8 cellular contexts compared by ENCODE assay signal in the genomic region with DNA sequence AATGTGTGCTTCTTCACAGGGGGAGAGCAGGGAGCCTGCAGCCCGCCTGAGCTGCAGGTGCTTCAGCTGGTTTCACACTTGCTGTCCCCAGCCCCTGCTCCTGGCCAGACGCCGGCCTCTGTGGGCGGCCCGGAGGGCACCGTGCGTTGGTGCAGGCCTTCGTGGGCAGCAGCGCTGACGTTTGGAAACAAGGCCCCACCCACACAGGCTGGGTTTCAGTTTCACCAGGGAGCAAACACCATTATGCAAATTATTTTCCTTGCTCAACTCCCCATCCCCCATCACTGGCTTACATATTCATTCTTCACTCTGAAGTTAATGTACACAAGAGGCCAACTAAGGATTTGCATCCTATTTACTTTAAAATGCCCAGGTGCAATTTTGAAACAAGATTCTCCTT.
DNase-seq lines count a peak whose midpoint lies in the region; ATAC-seq and TF ChIP-seq lines count a peak whose summit lies in the region.
"Not testable (repeated sequence)": the region's sequence is repeated elsewhere in the genome, so short reads cannot be mapped to it uniquely, and the experiment has no call there.

No MANE protein-coding gene starts in this region.

- H3K27ac Mint-ChIP-seq in stimulated activated naive CD8-positive, alpha-beta T cell treated with anti-CD3 and anti-CD28 coated beads, Interleukin-15, amount 100 ng/mL, for 72 hours = not testable (repeated sequence)

- CTCF ChIA-PET in SK-N-SH (lab: Yijun Ruan, JAX) = not testable (repeated sequence)

- TF ChIP-seq CTCF in SK-N-SH (IDR thresholded peaks at IDR 0.05); adrenal gland (IDR thresholded peaks at IDR 0.05); left lung (IDR thresholded peaks at IDR 0.05): not testable (repeated sequence)

- not testable (repeated sequence) for H3K4me3 Mint-ChIP-seq in stimulated activated naive CD8-positive, alpha-beta T cell treated with anti-CD3 and anti-CD28 coated beads, Interleukin-15, amount 100 ng/mL, for 72 hours

- TF ChIP-seq POLR2A in adrenal gland (IDR thresholded peaks at IDR 0.05) = not testable (repeated sequence)

- H3K79me2 ChIP-seq in SK-N-SH (ENCODE audit: insufficient read depth) = peaks cover 64% of the 10 kb centered on the region

- H3K9me3 Mint-ChIP-seq in stimulated activated naive CD8-positive, alpha-beta T cell treated with anti-CD3 and anti-CD28 coated beads, Interleukin-15, amount 100 ng/mL, for 72 hours = not testable (repeated sequence)

- H3F3A ChIP-seq in SK-N-SH (replicated peaks; ENCODE audit: insufficient read depth) = not testable (repeated sequence)

- H4K20me1 ChIP-seq in SK-N-SH (ENCODE audit: insufficient read depth) = peaks cover 68% of the 10 kb centered on the region

- H2AFZ ChIP-seq in SK-N-SH (ENCODE audit: low read depth) = not testable (repeated sequence)

- intact Hi-C loops in adrenal gland (cut with DNase I); left lung (cut with DNase I): not testable (repeated sequence)

- POLR2A ChIA-PET in SK-N-SH (lab: Yijun Ruan, JAX) = not testable (repeated sequence)

- peaks cover 16% of the 10 kb centered on the region for H3K4me1 Mint-ChIP-seq in stimulated activated naive CD8-positive, alpha-beta T cell treated with anti-CD3 and anti-CD28 coated beads, Interleukin-15, amount 100 ng/mL, for 72 hours

- peak overlapping the region; percentile 57; the same call in 1 of the 2 replicates for H3K4me2 ChIP-seq in SK-N-SH

- not testable (repeated sequence) for H3K4me3 ChIP-seq in SK-N-SH (ENCODE audit: low read depth in 2 of 2, low read length in 1 of 2); adrenal gland; left lung

- 0% methylated on average over 1 of the region's 10 CpGs for WGBS in SK-N-SH (ENCODE audit: low lambda C conversion rate)
- WGBS in adrenal gland, 4 donors = no CpG with 5 or more reads among the region's 10 CpGs

- not testable (repeated sequence) for H3K9me2 ChIP-seq in SK-N-SH

- H3K36me3 ChIP-seq in SK-N-SH (replicated peaks in 1 of 2; ENCODE audit: control insufficient read depth in 1 of 2, insufficient read depth in 2 of 2, low read length in 1 of 2); adrenal gland (replicated peaks in 1 of 2); left lung: not testable (repeated sequence)

- not testable (repeated sequence) for H3K4me1 ChIP-seq in SK-N-SH (ENCODE audit: control insufficient read depth in 1 of 2, insufficient read depth in 2 of 2, low read depth in 1 of 2, low read length in 1 of 2); adrenal gland (replicated peaks in 1 of 2); left lung

- not testable (repeated sequence) for DNase-seq in SK-N-SH, left lung
- DNase-seq in adrenal gland = peak in 4 of 7 donors; percentile 48 to 61 (median 51)
- peak; percentile 17 to 26 for DNase-seq in stimulated activated naive CD8-positive, alpha-beta T cell treated with anti-CD3 and anti-CD28 coated beads, Interleukin-15, amount 100 ng/mL, for 72 hours

- H3K27me3 ChIP-seq in SK-N-SH (ENCODE audit: insufficient read depth); adrenal gland; left lung: not testable (repeated sequence)

- H3K27ac ChIP-seq in SK-N-SH (ENCODE audit: low read depth in 2 of 2, low read length in 1 of 2) (peak overlapping the region in 1 of 2 experiments; percentile 24; a peak in 1 of 4 replicates), adrenal gland (peak overlapping the region in 3 of 5 donors; percentile 61 to 92 (median 74))
- not testable (repeated sequence) for H3K27ac ChIP-seq in left lung

- H3K9me3 ChIP-seq in SK-N-SH; adrenal gland (replicated peaks in 1 of 3); left lung: not testable (repeated sequence)

- not testable (repeated sequence) for TF ChIP-seq EP300 in SK-N-SH (IDR thresholded peaks at IDR 0.05; ENCODE audit: borderline replicate concordance in 1 of 2, low read depth in 1 of 2, low read length in 1 of 2)

- not testable (repeated sequence) for H3K27me3 Mint-ChIP-seq in stimulated activated naive CD8-positive, alpha-beta T cell treated with anti-CD3 and anti-CD28 coated beads, Interleukin-15, amount 100 ng/mL, for 72 hours

- not testable (repeated sequence) for H3K9ac ChIP-seq in SK-N-SH

- peak; percentile 81 for ATAC-seq in GM18499 (IDR thresholded peaks at IDR 0.05; ENCODE audit: insufficient read depth, unreplicated experiment)
- ATAC-seq in GM19455 (IDR thresholded peaks at IDR 0.05; ENCODE audit: unreplicated experiment) = peak; percentile 89
- ATAC-seq in HG02678 (IDR thresholded peaks at IDR 0.05; ENCODE audit: unreplicated experiment) = peak; percentile 96
- peak; percentile 92 for ATAC-seq in HG03342 (IDR thresholded peaks at IDR 0.05; ENCODE audit: unreplicated experiment)
- peak; percentile 87 for ATAC-seq in left lung
- peak; percentile 88 for ATAC-seq in stimulated activated naive CD8-positive, alpha-beta T cell treated with anti-CD3 and anti-CD28 coated beads, Interleukin-15, amount 100 ng/mL, for 72 hours

- TF ChIP-seq RAD21 in SK-N-SH (IDR thresholded peaks at IDR 0.05; ENCODE audit: low read length) = not testable (repeated sequence)
